8 cellular contexts compared by ENCODE assay signal in genomic region chr6:79536615-79536968, GRCh38. TPM values are rescaled to one million over a fixed set of nuclear protein-coding genes. Genes with fewer than 3 reads are reported as not detected.
DNase-seq lines count a peak whose midpoint lies in the region; ATAC-seq and TF ChIP-seq lines count a peak whose summit lies in the region.

No MANE protein-coding gene starts in this region.

- peaks cover 24% of the 10 kb centered on the region for H3K27me3 Mint-ChIP-seq in T-helper 17 cell

- H3K4me3 Mint-ChIP-seq in T-helper 17 cell = no peak overlapping the region

- no peaks in the 10 kb centered on the region for H3K9me3 ChIP-seq in HUES6 (ENCODE audit: control insufficient read depth, insufficient read depth, low read depth, low read length)
- no peaks in the 10 kb centered on the region for H3K9me3 ChIP-seq in T-helper 17 cell (ENCODE audit: control insufficient read depth, low read length, poor library complexity, severe bottlenecking)

- no peaks in the 10 kb centered on the region for H3K36me3 ChIP-seq in HUES6 (ENCODE audit: control insufficient read depth, insufficient read depth, low read length)

- H3K36me3 Mint-ChIP-seq in T-helper 17 cell (ENCODE audit: low read depth) = no peaks in the 10 kb centered on the region

- H3K27ac Mint-ChIP-seq in T-helper 17 cell = no peak overlapping the region

- H3K4me3 ChIP-seq in HUES6 (ENCODE audit: low read depth, low read length) = peak overlapping the region; percentile 80
- peak overlapping the region; percentile 69 for H3K4me3 ChIP-seq in choroid plexus epithelial cell (ENCODE audit: low read depth, low read length)

- H3K4me1 Mint-ChIP-seq in T-helper 17 cell = no peaks in the 10 kb centered on the region

- H3K27ac ChIP-seq in HUES6 (ENCODE audit: low read depth, low read length) = 0 out of 2 replicates have a peak overlapping the region, but pooled peaks have one; percentile 14

- in situ Hi-C loops in ACHN (cut with HindIII; ENCODE audit: low pct_ligation_motif_present, low pct_unique_long_range_greater_than_20kb, low sequenced_read_pairs) = no loop called here

- DNase-seq in ACHN (peak; percentile 26), choroid plexus epithelial cell (ENCODE audit: low read depth) (peak; percentile 58), medulla oblongata (ENCODE audit: extremely low spot score) (peak; percentile 53), T-helper 17 cell (no peak)

- H3K9ac ChIP-seq in HUES6 (ENCODE audit: low read length) = peak overlapping the region; percentile 81

- no peak for ATAC-seq in HG02642 (IDR thresholded peaks at IDR 0.05; ENCODE audit: poor library complexity, unreplicated experiment)
- no peak for ATAC-seq in T-helper 17 cell
- no peak for ATAC-seq in HG02973 (IDR thresholded peaks at IDR 0.05; ENCODE audit: unreplicated experiment)
- no peak for ATAC-seq in HG02981 (IDR thresholded peaks at IDR 0.05; ENCODE audit: unreplicated experiment)

- H3K4me1 ChIP-seq in HUES6 (ENCODE audit: control insufficient read depth, insufficient read depth, low read length) = 0 out of 2 replicates have a peak, but pooled peaks cover 9% of the 10 kb centered on the region

- no peaks in the 10 kb centered on the region for H3K27me3 ChIP-seq in HUES6 (ENCODE audit: control insufficient read depth, insufficient read depth, low read length)

- TF ChIP-seq CTCF in choroid plexus epithelial cell (conservative IDR thresholded peaks at IDR 0.05; ENCODE audit: low read depth, low read length) = no peak

RNA-seq across cellular contexts. Expression of gene LCA5, which starts 0.6 kb away (rescaled TPM):
- under 1 TPM; 0.08 to 0.10 TPM for total RNA-seq in T-helper 17 cell

Comparison
In these comparisons a context has a peak if more than half of its experiments do, and no peak if none do; other contexts are left out.
1. DNase-seq: peak in ACHN (single experiment), choroid plexus epithelial cell (single experiment) and medulla oblongata (single experiment); none in T-helper 17 cell (0 of 3).